In the genomic region with DNA sequence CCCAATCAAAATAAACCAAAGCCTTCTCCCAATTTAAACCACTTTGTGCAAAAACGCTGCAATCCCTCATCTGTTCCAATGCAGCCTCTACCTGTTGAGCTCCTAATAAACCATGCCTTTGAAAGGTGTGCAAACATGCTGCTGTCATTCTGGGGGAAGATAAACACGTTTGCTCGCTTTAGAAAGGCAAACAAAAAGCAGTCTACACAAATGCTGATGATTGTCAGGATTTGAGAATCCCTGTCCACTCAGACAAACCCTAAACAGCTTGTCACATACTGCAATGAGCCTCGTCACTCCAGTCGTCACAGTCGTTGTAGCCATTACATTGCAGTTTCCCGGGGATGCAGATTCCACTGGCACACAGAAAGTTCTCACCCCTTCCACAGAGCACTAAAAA, we compare ENCODE assay signal across 16 cellular contexts.
DNase-seq lines count a peak whose midpoint lies in the region; ATAC-seq and TF ChIP-seq lines count a peak whose summit lies in the region.
"Had no signal": no experiment of that assay in that cellular context is flagged by ENCODE, and none has a peak within 500 bp of the region (broad histone marks: within the 10 kb centered on the region; RNA-seq: fewer than 3 reads in every experiment).

No MANE protein-coding gene starts in this region.

- peaks cover 28% of the 10 kb centered on the region for H3K4me1 ChIP-seq in left ventricle myocardium inferior

- ATAC-seq in Right ventricle myocardium superior (ENCODE audit: poor library complexity) = no peak
- ATAC-seq in HG02938 (IDR thresholded peaks at IDR 0.05; ENCODE audit: unreplicated experiment) = no peak
- no peak for ATAC-seq in left ventricle myocardium superior

- H3K9me3 ChIP-seq in left ventricle myocardium inferior (replicated peaks) (no peaks in the 10 kb centered on the region), WERI-Rb-1 (ENCODE audit: severe bottlenecking) (no peaks in the 10 kb centered on the region)
- H3K9me3 ChIP-seq: MG63 had no signal

- no peak for TF ChIP-seq CTCF in left ventricle myocardium inferior (IDR thresholded peaks at IDR 0.05; ENCODE audit: borderline replicate concordance)
- TF ChIP-seq CTCF in WERI-Rb-1 (IDR thresholded peaks at IDR 0.05; ENCODE audit: low read depth, low read length) = no peak

- H3K4me3 ChIP-seq in left ventricle myocardium inferior (no peak overlapping the region), WERI-Rb-1 (ENCODE audit: low read depth, low read length) (no peak overlapping the region)
- H3K4me3 ChIP-seq: MG63 had no signal

- DNase-seq in left ventricle myocardium inferior = no peak
- no peak for DNase-seq in Right ventricle myocardium superior
- DNase-seq in NCI-H1417 (lab: John Stamatoyannopoulos, UW) = peak in 2 of 3 experiments; percentile 69 to 91
- peak; percentile 76 for DNase-seq in NCI-H345 (lab: John Stamatoyannopoulos, UW)
- DNase-seq in NCI-H2171 treated with DMSO at 0.1 percent for 48 hours (lab: John Stamatoyannopoulos, UW) = no peak
- DNase-seq in WERI-Rb-1 = no peak
- DNase-seq in left ventricle myocardium superior = no peak
- DNase-seq: Calu3, GF-D8, GOT3, MG63, NCI-H1436, NCI-H82, T1000 had no signal

- intact Hi-C loops in left ventricle myocardium inferior (cut with micrococcal nuclease) = no loop called here
- intact Hi-C loops in Right ventricle myocardium superior (cut with DNase I) = no loop called here
- intact Hi-C loops in left ventricle myocardium superior (cut with micrococcal nuclease) = no loop called here

- no peaks in the 10 kb centered on the region for H3K27me3 ChIP-seq in left ventricle myocardium inferior (ENCODE audit: low read depth)
- no peaks in the 10 kb centered on the region for H3K27me3 ChIP-seq in WERI-Rb-1 (ENCODE audit: insufficient read depth, low read depth, severe bottlenecking)
- H3K27me3 ChIP-seq: MG63 had no signal

- no peaks in the 10 kb centered on the region for H3K36me3 ChIP-seq in left ventricle myocardium inferior
- no peaks in the 10 kb centered on the region for H3K36me3 ChIP-seq in WERI-Rb-1
- H3K36me3 ChIP-seq: MG63 had no signal

- peak overlapping the region; percentile 50 for H3K27ac ChIP-seq in left ventricle myocardium inferior (replicated peaks)
- H3K27ac ChIP-seq in WERI-Rb-1 = no peak overlapping the region
- H3K27ac ChIP-seq: KMS-11 had no signal

Comparison
In these comparisons a context has a peak if more than half of its experiments do, and no peak if none do; other contexts are left out.
1. DNase-seq: peak in NCI-H1417 (2 of 3) and NCI-H345 (single experiment); none in left ventricle myocardium inferior (single experiment), Right ventricle myocardium superior (single experiment), NCI-H2171 treated with DMSO at 0.1 percent for 48 hours (single experiment), WERI-Rb-1 (single experiment) and left ventricle myocardium superior (single experiment).